ENCODE assay signal across 8 cellular contexts in genomic region chr22:30289126-30289979, GRCh38. TPM values are rescaled to one million over a fixed set of nuclear protein-coding genes. Genes with fewer than 3 reads are reported as not detected.
DNase-seq lines count a peak whose midpoint lies in the region; ATAC-seq, FAIRE-seq and TF ChIP-seq lines count a peak whose summit lies in the region.

Gene CASTOR1, minus strand, starts transcription at chr22:30289505. Its CDS starts 8 bp downstream, at chr22:30289497.

- no peaks in the 10 kb centered on the region for H3K36me3 ChIP-seq in breast epithelium
- no peaks in the 10 kb centered on the region; the same call in 1 of the 2 replicates for H3K36me3 ChIP-seq in iPS-20b (ENCODE audit: insufficient read depth, low read depth, low read length)

- H3K4me3 ChIP-seq in breast epithelium: peak within 1 kb of the TSS; percentile 84 to 94 (median 92)
- peak within 1 kb of the TSS; percentile 75 for H3K4me3 ChIP-seq in iPS-20b (ENCODE audit: low read length)
- peak within 1 kb of the TSS; percentile 44 to 86 (median 74) for H3K4me3 ChIP-seq in skin epidermis

- H3K4me1 ChIP-seq in breast epithelium: peaks cover 16 to 28% of the 10 kb centered on the region in 2 donors
- peaks cover 10% of the 10 kb centered on the region; the same call in 1 of the 2 replicates for H3K4me1 ChIP-seq in iPS-20b (ENCODE audit: insufficient read depth, low read length)

- H3K27ac ChIP-seq in VCaP (peak within 1 kb of the TSS; percentile 78), breast epithelium (peak within 1 kb of the TSS; percentile 96 to 98), iPS-20b (ENCODE audit: low read length) (no peak within 1 kb of the TSS), skin epidermis (peak within 1 kb of the TSS in 20 of 21 experiments; percentile 53 to 94 (median 87))

- H3K27me3 ChIP-seq in breast epithelium: no peaks in the 10 kb centered on the region
- peaks cover 11% of the 10 kb centered on the region; the same call in 1 of the 2 replicates for H3K27me3 ChIP-seq in iPS-20b (ENCODE audit: insufficient read depth, low read length)

- ATAC-seq in GM18861 (IDR thresholded peaks at IDR 0.05; ENCODE audit: unreplicated experiment): peak; percentile 42
- peak; percentile 48 for ATAC-seq in HG03095 (IDR thresholded peaks at IDR 0.05; ENCODE audit: unreplicated experiment)

- peak; percentile 96 for DNase-seq in NCI-H2171 treated with DMSO at 0.1 percent for 48 hours (lab: John Stamatoyannopoulos, UW)
- DNase-seq in breast epithelium (ENCODE audit: low spot score in 2 of 2): peak; percentile 98 to 99

- TF ChIP-seq CTCF in VCaP (conservative IDR thresholded peaks at IDR 0.05) (no peak), breast epithelium (IDR thresholded peaks at IDR 0.05) (no peak)

- FAIRE-seq in A204.1 (lab: Jason Lieb, UNC): peak; percentile 76

- intact Hi-C loops in breast epithelium (cut with DNase I; ENCODE audit: low total_unique reads): loop anchor here (1.0 kb wide), 1 partner anchor 32 kb away; no protein-coding TSS in a partner anchor

- H3K9me3 ChIP-seq in breast epithelium: no peaks in the 10 kb centered on the region
- H3K9me3 ChIP-seq in iPS-20b (ENCODE audit: insufficient read depth, low read depth, low read length): no peaks in the 10 kb centered on the region

- TF ChIP-seq POLR2A in breast epithelium (IDR thresholded peaks at IDR 0.05): no peak

- H3K9ac ChIP-seq in iPS-20b (ENCODE audit: low read depth, low read length): peak within 1 kb of the TSS; percentile 45; the same call in 1 of the 2 replicates

RNA-seq across cellular contexts. Expression of gene CASTOR1, which starts in this region (rescaled TPM):
- 10 to 100 TPM; 15.5 to 26.6 (median 20.6) TPM for total RNA-seq in breast epithelium
